In the genomic region with DNA sequence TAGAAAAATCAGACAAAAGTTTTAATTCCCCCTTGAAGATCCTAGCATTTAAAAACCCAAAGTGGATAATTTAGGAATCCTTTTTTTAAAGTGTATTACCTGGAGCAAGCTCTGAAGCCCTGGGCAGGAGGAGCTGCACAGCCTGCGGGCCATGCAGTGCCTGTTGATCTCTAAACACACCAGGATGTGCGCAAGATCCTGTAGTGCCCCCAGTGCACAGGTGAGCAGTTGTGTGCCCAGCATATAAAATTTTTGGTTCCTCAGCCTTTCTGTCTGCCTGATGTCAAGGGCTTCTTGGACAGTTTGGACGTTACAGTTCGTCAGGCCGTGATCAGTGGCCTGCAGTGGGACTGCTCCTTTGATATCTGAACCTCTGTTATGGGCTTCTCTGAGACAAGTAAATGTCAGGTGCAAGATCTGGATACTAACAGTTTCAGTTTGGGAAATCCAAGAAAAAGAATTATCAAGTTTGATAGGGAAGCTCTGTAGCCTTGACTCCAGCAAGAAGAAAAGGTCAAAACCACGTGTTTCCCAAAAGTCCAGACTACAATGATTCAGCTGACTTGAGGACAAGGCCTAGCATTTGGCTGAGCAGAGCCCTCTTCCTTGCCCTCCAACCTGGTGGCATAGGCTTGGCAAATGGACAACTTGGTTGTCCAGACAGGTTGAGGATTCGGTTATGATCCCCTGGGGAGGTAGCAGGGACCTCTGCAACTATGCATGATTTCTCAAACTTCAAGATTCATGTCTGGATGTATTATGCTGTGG, we compare ENCODE assay signal across 8 cellular contexts. TPM values are rescaled to one million over a fixed set of nuclear protein-coding genes. Genes with fewer than 3 reads are reported as not detected.
DNase-seq lines count a peak whose midpoint lies in the region; ATAC-seq and TF ChIP-seq lines count a peak whose summit lies in the region.

No MANE protein-coding gene starts in this region.

- DNase-seq in choroid plexus epithelial cell (ENCODE audit: low read depth) (peak; percentile 12), lung (ENCODE audit: low spot score) (no peak), thoracic aorta (ENCODE audit: low spot score) (no peak), cerebellum (ENCODE audit: low spot score) (no peak), OCI-M2 (lab: John Stamatoyannopoulos, UW; ENCODE audit: unreplicated experiment) (no peak)

- H3K36me3 ChIP-seq in SU-DHL-6 (ENCODE audit: low read length) (peaks cover 23% of the 10 kb centered on the region), lung (ENCODE audit: control insufficient read depth in 2 of 2, insufficient read depth in 2 of 2, low read length in 2 of 2) (peaks cover 2 to 8% of the 10 kb centered on the region in 2 donors), thoracic aorta (no peaks in the 10 kb centered on the region)

- H3K4me3 ChIP-seq in SU-DHL-6 (ENCODE audit: insufficient read depth, low read length, poor library complexity, severe bottlenecking) = peak overlapping the region; percentile 88
- H3K4me3 ChIP-seq in choroid plexus epithelial cell (ENCODE audit: low read depth, low read length) = peak overlapping the region; percentile 66
- H3K4me3 ChIP-seq in lung = peak overlapping the region; percentile 78
- peak overlapping the region; percentile 90 for H3K4me3 ChIP-seq in thoracic aorta

- H3K27me3 ChIP-seq in SU-DHL-6 (ENCODE audit: low read length) = no peaks in the 10 kb centered on the region
- no peaks in the 10 kb centered on the region for H3K27me3 ChIP-seq in lung (ENCODE audit: control insufficient read depth, insufficient read depth)
- no peaks in the 10 kb centered on the region for H3K27me3 ChIP-seq in thoracic aorta (replicated peaks; ENCODE audit: insufficient read depth)

- H3K27ac ChIP-seq in SU-DHL-6 (ENCODE audit: low read depth, low read length) (peak overlapping the region; percentile 95), lung (ENCODE audit: low read depth in 1 of 2, low read length in 1 of 2) (peak overlapping the region; percentile 60 to 95), thoracic aorta (peak overlapping the region; percentile 80 to 95)

- H3K4me1 ChIP-seq in lung (ENCODE audit: control insufficient read depth in 2 of 2, insufficient read depth in 2 of 2, low read length in 2 of 2) = peaks cover 9 to 23% of the 10 kb centered on the region in 2 donors
- H3K4me1 ChIP-seq in thoracic aorta (ENCODE audit: control insufficient read depth in 1 of 2, low read depth in 2 of 2) = peaks cover 26 to 33% of the 10 kb centered on the region in 2 donors

- peak overlapping the region; percentile 84 for H3K4me2 ChIP-seq in SU-DHL-6 (ENCODE audit: low read depth, low read length, poor library complexity, severe bottlenecking)

- peaks cover 26% of the 10 kb centered on the region for H3F3A ChIP-seq in SU-DHL-6 (ENCODE audit: insufficient read depth)

- H4K20me1 ChIP-seq in SU-DHL-6 (ENCODE audit: low read depth, low read length) = peaks cover 50% of the 10 kb centered on the region

- TF ChIP-seq CTCF in SU-DHL-6 (IDR thresholded peaks at IDR 0.05; ENCODE audit: insufficient read depth, low read length, poor library complexity, severe bottlenecking) (no peak), choroid plexus epithelial cell (conservative IDR thresholded peaks at IDR 0.05; ENCODE audit: low read depth, low read length) (peak; percentile 2), lung (IDR thresholded peaks at IDR 0.05; ENCODE audit: control extremely low read depth, extremely low read depth) (no peak), thoracic aorta (IDR thresholded peaks at IDR 0.05) (no peak)

- WGBS in lung, 2 donors = 20 to 22% methylated on average over 7 of the region's 7 CpGs

- H3K79me2 ChIP-seq in SU-DHL-6 (ENCODE audit: insufficient read depth, low read length) = peaks cover 60% of the 10 kb centered on the region

- peaks cover 5% of the 10 kb centered on the region; the same call in 1 of the 2 replicates for H3K9me3 ChIP-seq in SU-DHL-6 (ENCODE audit: insufficient read depth, low read length)
- no peaks in the 10 kb centered on the region for H3K9me3 ChIP-seq in lung (ENCODE audit: control insufficient read depth in 2 of 2, insufficient read depth in 1 of 2, low read length in 1 of 2)
- no peaks in the 10 kb centered on the region for H3K9me3 ChIP-seq in thoracic aorta

- no peaks in the 10 kb centered on the region for H3K9me2 ChIP-seq in SU-DHL-6 (replicated peaks; ENCODE audit: insufficient read depth, low read length)

- H3K9ac ChIP-seq in SU-DHL-6 (ENCODE audit: low read length) = peak overlapping the region; percentile 87

- ATAC-seq in GM18498 (IDR thresholded peaks at IDR 0.05; ENCODE audit: unreplicated experiment) (peak; percentile 26), HG02642 (IDR thresholded peaks at IDR 0.05; ENCODE audit: poor library complexity, unreplicated experiment) (peak; percentile 24), lung (ENCODE audit: insufficient read depth, low FRiP score) (no peak), thoracic aorta (ENCODE audit: insufficient number of reproducible peaks, low FRiP score, low read depth) (no peak)

- no peak overlapping the region for H2AFZ ChIP-seq in SU-DHL-6 (ENCODE audit: low read depth, low read length, severe bottlenecking)

RNA-seq across cellular contexts. Expression of a gene that starts 1.0 kb away (rescaled TPM):
- 10 to 100 TPM; 28.6 to 40.2 TPM for total RNA-seq in lung
- 10 to 100 TPM in 1 of 2 donors, 1 to 10 TPM in 1; 9.8 to 15.9 TPM for polyA plus RNA-seq in lung
- total RNA-seq in thoracic aorta = 10 to 100 TPM; 13.7 to 19.4 TPM
- 66.4 TPM for total RNA-seq in cerebellum

Comparison
In these comparisons a context has a peak if more than half of its experiments do, and no peak if none do; other contexts are left out.
1. ATAC-seq: peak in GM18498 (single experiment) and HG02642 (single experiment); none in lung (single experiment) and thoracic aorta (single experiment).
2. Peak in every context shown above with its lines, with median percentiles within 50 percentile points of each other: H3K27ac ChIP-seq and H3K4me3 ChIP-seq.